In genomic region chr3:58333206-58334012, GRCh38 we compare ENCODE assay signal across 8 cellular contexts. TPM values are rescaled to one million over a fixed set of nuclear protein-coding genes. Genes with fewer than 3 reads are reported as not detected.
A peak's percentile ranks its signal among the peaks of the same experiment; 100 is the strongest.
DNase-seq lines count a peak whose midpoint lies in the region; ATAC-seq, FAIRE-seq and TF ChIP-seq lines count a peak whose summit lies in the region.

No MANE protein-coding gene starts in this region.

- peak overlapping the region; percentile 86 for H3K9ac ChIP-seq in OCI-LY1 (ENCODE audit: low read length)

- peaks cover 30% of the 10 kb centered on the region for H3K4me1 Mint-ChIP-seq in activated CD4-positive, alpha-beta T cell treated with anti-CD3 and anti-CD28 coated beads for 36 hours

- DNase-seq in activated CD4-positive, alpha-beta T cell treated with anti-CD3 and anti-CD28 coated beads for 36 hours: peak; percentile 60
- DNase-seq in activated CD4-positive, alpha-beta T cell treated with anti-CD3 and anti-CD28 coated beads for 1 hour: no peak
- peak in 1 of 2 donors; percentile 29 for DNase-seq in activated naive CD4-positive, alpha-beta T cell treated with anti-CD3 and anti-CD28 coated beads, Interleukin-2, amount 50 U/mL, for 72 hours (ENCODE audit: low spot score in 2 of 2)
- DNase-seq in cardiac septum (ENCODE audit: low spot score) (peak; percentile 75), pancreas (peak; percentile 7 to 62 (median 34)), SKM-1 treated with dmso at 0.1 percent for 144 hours (lab: John Stamatoyannopoulos, UW; ENCODE audit: unreplicated experiment) (no peak)

- peaks cover 58% of the 10 kb centered on the region for H3K79me2 ChIP-seq in OCI-LY1 (ENCODE audit: insufficient read depth, low read length)

- H3K9me3 Mint-ChIP-seq in activated CD4-positive, alpha-beta T cell treated with anti-CD3 and anti-CD28 coated beads for 36 hours (ENCODE audit: low read depth): no peaks in the 10 kb centered on the region
- H3K9me3 Mint-ChIP-seq in activated naive CD4-positive, alpha-beta T cell treated with anti-CD3 and anti-CD28 coated beads, Interleukin-2, amount 50 U/mL, for 72 hours: no peaks in the 10 kb centered on the region

- peak overlapping the region; percentile 95 for H3K4me2 ChIP-seq in OCI-LY1 (ENCODE audit: low read length)

- peak overlapping the region; percentile 92 for H3K27ac ChIP-seq in OCI-LY1 (ENCODE audit: low read depth, low read length, poor library complexity, severe bottlenecking)
- H3K27ac ChIP-seq in pancreas: peak overlapping the region in 1 of 4 donors; percentile 33

- TF ChIP-seq CTCF in OCI-LY1 (IDR thresholded peaks at IDR 0.05; ENCODE audit: low read length): peak; percentile 53
- no peak for TF ChIP-seq CTCF in pancreas (IDR thresholded peaks at IDR 0.05)

- H2AFZ ChIP-seq in OCI-LY1 (ENCODE audit: low read length): no peak overlapping the region

- H3K27me3 ChIP-seq in OCI-LY1 (ENCODE audit: insufficient read depth, low read length): no peaks in the 10 kb centered on the region
- no peaks in the 10 kb centered on the region for H3K27me3 ChIP-seq in pancreas

- H3K9me3 ChIP-seq in OCI-LY1 (ENCODE audit: low read length) (no peaks in the 10 kb centered on the region), pancreas (no peaks in the 10 kb centered on the region)

- no peaks in the 10 kb centered on the region for H3K9me2 ChIP-seq in OCI-LY1 (ENCODE audit: low read depth, low read length)

- peaks cover 10% of the 10 kb centered on the region for H3K36me3 Mint-ChIP-seq in activated CD4-positive, alpha-beta T cell treated with anti-CD3 and anti-CD28 coated beads for 36 hours (ENCODE audit: low read depth)
- peaks cover 0 to 10% of the 10 kb centered on the region in 2 donors for H3K36me3 Mint-ChIP-seq in activated naive CD4-positive, alpha-beta T cell treated with anti-CD3 and anti-CD28 coated beads, Interleukin-2, amount 50 U/mL, for 72 hours

- H3K27me3 Mint-ChIP-seq in activated CD4-positive, alpha-beta T cell treated with anti-CD3 and anti-CD28 coated beads for 36 hours: no peaks in the 10 kb centered on the region

- peak; percentile 23 for ATAC-seq in activated CD4-positive, alpha-beta T cell treated with anti-CD3 and anti-CD28 coated beads for 36 hours
- ATAC-seq in HG02870 (IDR thresholded peaks at IDR 0.05; ENCODE audit: unreplicated experiment) (peak; percentile 47), pancreas (peak in 3 of 4 donors; percentile 41 to 56 (median 55))
- peak; percentile 35 to 43 for ATAC-seq in activated naive CD4-positive, alpha-beta T cell treated with anti-CD3 and anti-CD28 coated beads, Interleukin-2, amount 50 U/mL, for 72 hours

- 1% methylated on average over 37 of the region's 37 CpGs for WGBS in pancreas, 2 donors

- H3K36me3 ChIP-seq in OCI-LY1 (ENCODE audit: insufficient read depth, low read length) (peaks cover 32% of the 10 kb centered on the region), pancreas (no peaks in the 10 kb centered on the region)

- H3K4me3 ChIP-seq in OCI-LY1 (ENCODE audit: low read depth, low read length, poor library complexity, severe bottlenecking) (peak overlapping the region; percentile 98), pancreas (peak overlapping the region; percentile 55 to 83 (median 72))

- POLR2A ChIA-PET in activated CD4-positive, alpha-beta T cell treated with anti-CD3 and anti-CD28 coated beads for 36 hours (lab: Charles Lee): interaction anchor here (1.1 kb wide), 1 partner anchor 27 kb away, joined by 4 read pairs; the partner anchor contains the start of genes HTD2 and RPP14

- FAIRE-seq in pancreas (lab: Jason Lieb, UNC): no peak

- intact Hi-C loops in activated CD4-positive, alpha-beta T cell treated with anti-CD3 and anti-CD28 coated beads for 36 hours (cut with DNase I, micrococcal nuclease): loop anchor here (2.0 to 5.0 kb wide), 4 partner anchors 21 to 159 kb away; partner anchors contain the start of genes HTD2 (in 1 of the 2), KCTD6 (in 1 of the 2) and RPP14 (in 1 of the 2)
- intact Hi-C loops in cardiac septum (cut with DNase I) (loop anchor here (1.0 to 10.0 kb wide), 4 partner anchors 27 to 201 kb away; partner anchors contain the start of genes ACOX2, HTD2 and RPP14), pancreas (cut with DNase I) (loop anchor here in 1 of 3 donors (10.0 kb wide), 1 partner anchor 161 kb away; the partner anchor contains the start of gene KCTD6)

- H3F3A ChIP-seq in OCI-LY1 (ENCODE audit: insufficient read depth, low read length): peaks cover 5% of the 10 kb centered on the region; the same call in 1 of the 2 replicates

- H3K4me3 Mint-ChIP-seq in activated CD4-positive, alpha-beta T cell treated with anti-CD3 and anti-CD28 coated beads for 36 hours: peak overlapping the region; percentile 100

- no peaks in the 10 kb centered on the region for H4K20me1 ChIP-seq in OCI-LY1 (ENCODE audit: insufficient read depth, low read length)

- CTCF ChIA-PET in activated CD4-positive, alpha-beta T cell treated with anti-CD3 and anti-CD28 coated beads for 36 hours (lab: Charles Lee): interaction anchor here (0.7 to 9.4 kb wide), 9 partner anchors 9 to 160 kb away, joined by 3 to 58 read pairs (median 4); partner anchors contain the start of genes HTD2, KCTD6 and RPP14

- H3K4me1 ChIP-seq in OCI-LY1 (ENCODE audit: insufficient read depth, low read length, severe bottlenecking): peaks cover 58% of the 10 kb centered on the region
- peaks cover 0 to 10% (median 5%) of the 10 kb centered on the region in 3 donors for H3K4me1 ChIP-seq in pancreas

- H3K27ac Mint-ChIP-seq in activated CD4-positive, alpha-beta T cell treated with anti-CD3 and anti-CD28 coated beads for 36 hours: peak overlapping the region; percentile 96
- peak overlapping the region; percentile 79 to 96 for H3K27ac Mint-ChIP-seq in activated naive CD4-positive, alpha-beta T cell treated with anti-CD3 and anti-CD28 coated beads, Interleukin-2, amount 50 U/mL, for 72 hours

RNA-seq across cellular contexts. Expression of gene PXK, which starts 0.7 kb away (rescaled TPM):
- 10 to 100 TPM; 35.2 to 50.7 TPM for total RNA-seq in activated CD4-positive, alpha-beta T cell treated with anti-CD3 and anti-CD28 coated beads for 36 hours
- 10 to 100 TPM; 15.0 to 27.4 TPM for total RNA-seq in activated naive CD4-positive, alpha-beta T cell treated with anti-CD3 and anti-CD28 coated beads, Interleukin-2, amount 50 U/mL, for 72 hours
- total RNA-seq in cardiac septum: 10.8 TPM
- 10 to 100 TPM in 1 of 6 donors, 1 to 10 TPM in 5; 6.1 to 11.2 (median 7.9) TPM for total RNA-seq in pancreas
- 1 to 10 TPM; 3.2 to 6.2 TPM for polyA plus RNA-seq in pancreas

RNA-seq across cellular contexts. Expression of gene HTD2, which starts 27.1 kb away (rescaled TPM):
- 1 to 10 TPM; 2.3 to 7.9 TPM for total RNA-seq in activated CD4-positive, alpha-beta T cell treated with anti-CD3 and anti-CD28 coated beads for 36 hours
- total RNA-seq in activated naive CD4-positive, alpha-beta T cell treated with anti-CD3 and anti-CD28 coated beads, Interleukin-2, amount 50 U/mL, for 72 hours: 10 to 100 TPM in 1 of 2 donors, 1 to 10 TPM in 1; 8.5 to 10.3 TPM
- total RNA-seq in cardiac septum (12.9 TPM), pancreas (1 to 10 TPM; 2.6 to 4.4 (median 3.5) TPM)
- polyA plus RNA-seq in pancreas: 1 to 10 TPM in 1 of 2 donors, under 1 TPM in 1; 0.68 to 5.5 TPM

RNA-seq across cellular contexts. Expression of gene RPP14, which starts 27.4 kb away (rescaled TPM):
- total RNA-seq in activated CD4-positive, alpha-beta T cell treated with anti-CD3 and anti-CD28 coated beads for 36 hours: 10 to 100 TPM; 16.4 to 16.9 TPM
- 10 to 100 TPM; 14.7 to 16.8 TPM for total RNA-seq in activated naive CD4-positive, alpha-beta T cell treated with anti-CD3 and anti-CD28 coated beads, Interleukin-2, amount 50 U/mL, for 72 hours
- total RNA-seq in cardiac septum (17.0 TPM), pancreas (1 to 10 TPM; 5.0 to 7.7 (median 6.7) TPM)
- polyA plus RNA-seq in pancreas: 1 to 10 TPM; 5.0 to 8.1 TPM

Comparison
In these comparisons a context has a peak if more than half of its experiments do, and no peak if none do; other contexts are left out.
1. DNase-seq: peak in activated CD4-positive, alpha-beta T cell treated with anti-CD3 and anti-CD28 coated beads for 36 hours (single experiment), cardiac septum (single experiment) and pancreas (6 of 6); none in activated CD4-positive, alpha-beta T cell treated with anti-CD3 and anti-CD28 coated beads for 1 hour (single experiment) and SKM-1 treated with dmso at 0.1 percent for 144 hours (single experiment).
2. Peak in every context shown above with its lines, with median percentiles within 50 percentile points of each other: ATAC-seq.